ENCODE assay signal across 1 cellular context in the genomic region with DNA sequence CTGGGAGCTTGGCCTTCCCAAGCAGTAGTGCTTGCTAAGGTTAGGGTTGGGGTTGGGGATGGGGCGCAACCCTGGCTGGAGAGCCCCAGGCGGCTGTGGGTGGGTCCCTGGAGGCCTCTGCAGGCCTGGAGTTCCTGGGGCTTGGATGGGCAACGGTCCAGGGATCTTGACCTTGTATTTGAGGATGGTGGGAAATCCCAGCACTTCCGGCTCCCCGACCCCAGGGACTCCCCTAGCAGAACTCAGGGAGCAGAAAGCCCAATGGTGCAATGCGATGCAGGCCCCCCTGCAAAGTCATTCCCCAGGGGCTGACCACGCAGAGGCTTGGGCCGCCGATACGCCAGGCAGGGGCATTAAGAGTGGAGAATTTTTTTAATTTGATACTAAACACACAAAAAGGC.
TF ChIP-seq lines count a peak whose summit lies in the region.

No MANE protein-coding gene starts in this region.

TF ChIP-seq in liver, 16 proteins besides CTCF, POLR2A, EP300 and RAD21 (continued from another document):
- TF ChIP-seq, protein P1, sequence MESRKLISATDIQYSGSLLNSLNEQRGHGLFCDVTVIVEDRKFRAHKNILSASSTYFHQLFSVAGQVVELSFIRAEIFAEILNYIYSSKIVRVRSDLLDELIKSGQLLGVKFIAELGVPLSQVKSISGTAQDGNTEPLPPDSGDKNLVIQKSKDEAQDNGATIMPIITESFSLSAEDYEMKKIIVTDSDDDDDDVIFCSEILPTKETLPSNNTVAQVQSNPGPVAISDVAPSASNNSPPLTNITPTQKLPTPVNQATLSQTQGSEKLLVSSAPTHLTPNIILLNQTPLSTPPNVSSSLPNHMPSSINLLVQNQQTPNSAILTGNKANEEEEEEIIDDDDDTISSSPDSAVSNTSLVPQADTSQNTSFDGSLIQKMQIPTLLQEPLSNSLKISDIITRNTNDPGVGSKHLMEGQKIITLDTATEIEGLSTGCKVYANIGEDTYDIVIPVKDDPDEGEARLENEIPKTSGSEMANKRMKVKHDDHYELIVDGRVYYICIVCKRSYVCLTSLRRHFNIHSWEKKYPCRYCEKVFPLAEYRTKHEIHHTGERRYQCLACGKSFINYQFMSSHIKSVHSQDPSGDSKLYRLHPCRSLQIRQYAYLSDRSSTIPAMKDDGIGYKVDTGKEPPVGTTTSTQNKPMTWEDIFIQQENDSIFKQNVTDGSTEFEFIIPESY (IDR thresholded peaks at IDR 0.05) = no peak
- TF ChIP-seq SP1 (IDR thresholded peaks at IDR 0.05) (no peak), TAF1 (conservative IDR thresholded peaks at IDR 0.05) (no peak), GABPA (IDR thresholded peaks at IDR 0.05 in 1 of 2, conservative IDR thresholded peaks at IDR 0.05 in 1 of 2) (no peak), FOXA2 (IDR thresholded peaks at IDR 0.05) (no peak), HNF4A (conservative IDR thresholded peaks at IDR 0.05) (no peak), NR2F2 (IDR thresholded peaks at IDR 0.05) (no peak), YY1 (IDR thresholded peaks at IDR 0.05) (no peak), JUND (IDR thresholded peaks at IDR 0.05) (no peak), FOXA1 (IDR thresholded peaks at IDR 0.05) (no peak), HNF4G (IDR thresholded peaks at IDR 0.05) (no peak), RXRA (IDR thresholded peaks at IDR 0.05) (no peak)
- TF ChIP-seq, protein P2, sequence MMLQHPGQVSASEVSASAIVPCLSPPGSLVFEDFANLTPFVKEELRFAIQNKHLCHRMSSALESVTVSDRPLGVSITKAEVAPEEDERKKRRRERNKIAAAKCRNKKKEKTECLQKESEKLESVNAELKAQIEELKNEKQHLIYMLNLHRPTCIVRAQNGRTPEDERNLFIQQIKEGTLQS (IDR thresholded peaks at IDR 0.05) = no peak
- TF ChIP-seq, protein P3, sequence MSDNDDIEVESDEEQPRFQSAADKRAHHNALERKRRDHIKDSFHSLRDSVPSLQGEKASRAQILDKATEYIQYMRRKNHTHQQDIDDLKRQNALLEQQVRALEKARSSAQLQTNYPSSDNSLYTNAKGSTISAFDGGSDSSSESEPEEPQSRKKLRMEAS (IDR thresholded peaks at IDR 0.05) = no peak
